ENCODE assay signal across 9 cellular contexts in the genomic region with DNA sequence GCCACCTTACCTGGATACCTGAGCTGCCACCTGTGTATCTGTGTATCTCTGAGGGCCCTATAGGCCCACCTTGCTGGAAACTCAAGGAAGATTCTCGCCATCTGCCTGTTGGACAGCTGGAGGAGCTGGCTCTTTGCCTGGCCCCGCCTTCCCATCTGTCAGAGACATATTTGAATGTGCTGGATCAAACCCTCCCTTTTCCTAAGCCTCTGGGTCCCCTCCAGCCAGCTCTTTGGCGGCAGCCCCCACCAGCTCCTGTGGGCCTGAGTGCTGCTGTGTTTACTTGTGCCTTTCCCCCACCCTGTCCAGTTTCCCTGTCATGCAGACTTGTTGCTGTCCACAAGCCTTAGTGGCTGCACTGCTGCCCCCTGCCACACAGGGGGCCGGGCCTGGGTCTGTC.
A peak's percentile ranks its signal among the peaks of the same experiment; 100 is the strongest.
DNase-seq lines count a peak whose midpoint lies in the region; ATAC-seq, FAIRE-seq and TF ChIP-seq lines count a peak whose summit lies in the region.
"Had no signal": no experiment of that assay in that cellular context is flagged by ENCODE, and none has a peak within 500 bp of the region (broad histone marks: within the 10 kb centered on the region; RNA-seq: fewer than 3 reads in every experiment).

No MANE protein-coding gene starts in this region.

- no peaks in the 10 kb centered on the region for H3K27me3 Mint-ChIP-seq in effector memory CD8-positive, alpha-beta T cell
- H3K27me3 Mint-ChIP-seq: stimulated activated naive CD8-positive, alpha-beta T cell treated with anti-CD3 and anti-CD28 coated beads, Interleukin-15, Interleukin-2, amounts not matched to agents 100 ng/mL and 50 ng/mL, for 24 hours had no signal

- intact Hi-C loops in posterior cingulate gyrus (cut with DNase I) = loop anchor here (5.0 kb wide), 1 partner anchor 99 kb away; a partner anchor contains a TSS

- TF ChIP-seq CTCF in D721Med (IDR thresholded peaks at IDR 0.05; ENCODE audit: insufficient read depth, missing control alignments) = no peak

- ATAC-seq in effector memory CD8-positive, alpha-beta T cell (replicated peaks) = no peak
- no peak for ATAC-seq in HG02610 (IDR thresholded peaks at IDR 0.05; ENCODE audit: unreplicated experiment)

- H3K9me3 Mint-ChIP-seq in effector memory CD8-positive, alpha-beta T cell = no peaks in the 10 kb centered on the region
- H3K9me3 Mint-ChIP-seq: stimulated activated naive CD8-positive, alpha-beta T cell treated with anti-CD3 and anti-CD28 coated beads, Interleukin-15, Interleukin-2, amounts not matched to agents 100 ng/mL and 50 ng/mL, for 24 hours had no signal

- no peak overlapping the region for H3K4me3 Mint-ChIP-seq in effector memory CD8-positive, alpha-beta T cell
- H3K4me3 Mint-ChIP-seq: stimulated activated naive CD8-positive, alpha-beta T cell treated with anti-CD3 and anti-CD28 coated beads, Interleukin-15, Interleukin-2, amounts not matched to agents 100 ng/mL and 50 ng/mL, for 24 hours had no signal

- DNase-seq in D721Med (ENCODE audit: insufficient read length, low spot score) (peak; percentile 62), NCI-H2227 (lab: John Stamatoyannopoulos, UW; ENCODE audit: unreplicated experiment) (peak; percentile 59), posterior cingulate gyrus (peak in 6 of 10 donors; percentile 26 to 93 (median 42)), NOMO-1 treated with dmso at 0.1 percent for 144 hours (lab: John Stamatoyannopoulos, UW; ENCODE audit: unreplicated experiment) (no peak)
- DNase-seq in effector memory CD8-positive, alpha-beta T cell = no peak
- DNase-seq in effector CD4-positive, alpha-beta T cell = no peak
- DNase-seq in effector CD8-positive, alpha-beta T cell (lab: John Stamatoyannopoulos, UW) = no peak

- H3K36me3 Mint-ChIP-seq in effector memory CD8-positive, alpha-beta T cell (ENCODE audit: insufficient read depth) = peaks cover 65% of the 10 kb centered on the region

- H3K4me1 Mint-ChIP-seq in effector memory CD8-positive, alpha-beta T cell (ENCODE audit: low read depth in 2 of 2) = peaks cover 34 to 38% of the 10 kb centered on the region in 2 donors

- peak overlapping the region; percentile 82 to 90 for H3K27ac Mint-ChIP-seq in effector memory CD8-positive, alpha-beta T cell

- peak; percentile 77 for FAIRE-seq in D721Med (lab: Jason Lieb, UNC)

Comparison
In these comparisons a context has a peak if more than half of its experiments do, and no peak if none do; other contexts are left out.
1. DNase-seq: peak in D721Med (single experiment), NCI-H2227 (single experiment) and posterior cingulate gyrus (6 of 10); none in effector memory CD8-positive, alpha-beta T cell (0 of 3), effector CD4-positive, alpha-beta T cell (single experiment), NOMO-1 treated with dmso at 0.1 percent for 144 hours (single experiment) and effector CD8-positive, alpha-beta T cell (single experiment).